1 cellular context compared by ENCODE assay signal in genomic region chr2:215680605-215681598, GRCh38.
A peak's percentile ranks its signal among the peaks of the same experiment; 100 is the strongest.
TF ChIP-seq lines count a peak whose summit lies in the region.

No MANE protein-coding gene starts in this region.

TF ChIP-seq in HepG2, 621 proteins besides CTCF, POLR2A, EP300 and RAD21 (continued from another document):
- TF ChIP-seq ZBTB26 (CRISPR knock-in tag; IDR thresholded peaks at IDR 0.05; ENCODE audit: borderline replicate concordance) = no peak; the same call in 1 of the 2 replicates
- TF ChIP-seq ZNF329 (CRISPR knock-in tag; IDR thresholded peaks at IDR 0.05; ENCODE audit: low read depth) = no peak
- TF ChIP-seq ZNF460 (CRISPR knock-in tag; IDR thresholded peaks at IDR 0.05; ENCODE audit: borderline replicate concordance) = no peak; the same call in 1 of the 2 replicates
- TF ChIP-seq, protein P1, sequence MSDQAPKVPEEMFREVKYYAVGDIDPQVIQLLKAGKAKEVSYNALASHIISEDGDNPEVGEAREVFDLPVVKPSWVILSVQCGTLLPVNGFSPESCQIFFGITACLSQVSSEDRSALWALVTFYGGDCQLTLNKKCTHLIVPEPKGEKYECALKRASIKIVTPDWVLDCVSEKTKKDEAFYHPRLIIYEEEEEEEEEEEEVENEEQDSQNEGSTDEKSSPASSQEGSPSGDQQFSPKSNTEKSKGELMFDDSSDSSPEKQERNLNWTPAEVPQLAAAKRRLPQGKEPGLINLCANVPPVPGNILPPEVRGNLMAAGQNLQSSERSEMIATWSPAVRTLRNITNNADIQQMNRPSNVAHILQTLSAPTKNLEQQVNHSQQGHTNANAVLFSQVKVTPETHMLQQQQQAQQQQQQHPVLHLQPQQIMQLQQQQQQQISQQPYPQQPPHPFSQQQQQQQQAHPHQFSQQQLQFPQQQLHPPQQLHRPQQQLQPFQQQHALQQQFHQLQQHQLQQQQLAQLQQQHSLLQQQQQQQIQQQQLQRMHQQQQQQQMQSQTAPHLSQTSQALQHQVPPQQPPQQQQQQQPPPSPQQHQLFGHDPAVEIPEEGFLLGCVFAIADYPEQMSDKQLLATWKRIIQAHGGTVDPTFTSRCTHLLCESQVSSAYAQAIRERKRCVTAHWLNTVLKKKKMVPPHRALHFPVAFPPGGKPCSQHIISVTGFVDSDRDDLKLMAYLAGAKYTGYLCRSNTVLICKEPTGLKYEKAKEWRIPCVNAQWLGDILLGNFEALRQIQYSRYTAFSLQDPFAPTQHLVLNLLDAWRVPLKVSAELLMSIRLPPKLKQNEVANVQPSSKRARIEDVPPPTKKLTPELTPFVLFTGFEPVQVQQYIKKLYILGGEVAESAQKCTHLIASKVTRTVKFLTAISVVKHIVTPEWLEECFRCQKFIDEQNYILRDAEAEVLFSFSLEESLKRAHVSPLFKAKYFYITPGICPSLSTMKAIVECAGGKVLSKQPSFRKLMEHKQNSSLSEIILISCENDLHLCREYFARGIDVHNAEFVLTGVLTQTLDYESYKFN (CRISPR knock-in tag; conservative IDR thresholded peaks at IDR 0.05) = peak; percentile 99
- no peak for TF ChIP-seq RFX1 (IDR thresholded peaks at IDR 0.05)
- TF ChIP-seq, protein P2, sequence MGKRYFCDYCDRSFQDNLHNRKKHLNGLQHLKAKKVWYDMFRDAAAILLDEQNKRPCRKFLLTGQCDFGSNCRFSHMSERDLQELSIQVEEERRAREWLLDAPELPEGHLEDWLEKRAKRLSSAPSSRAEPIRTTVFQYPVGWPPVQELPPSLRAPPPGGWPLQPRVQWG (CRISPR knock-in tag; IDR thresholded peaks at IDR 0.05; ENCODE audit: borderline replicate concordance, low read depth) = no peak
- TF ChIP-seq PLRG1 (conservative IDR thresholded peaks at IDR 0.05) = no peak
- no peak for TF ChIP-seq GLI4 (CRISPR knock-in tag; IDR thresholded peaks at IDR 0.05; ENCODE audit: borderline replicate concordance)
- TF ChIP-seq, protein P3, sequence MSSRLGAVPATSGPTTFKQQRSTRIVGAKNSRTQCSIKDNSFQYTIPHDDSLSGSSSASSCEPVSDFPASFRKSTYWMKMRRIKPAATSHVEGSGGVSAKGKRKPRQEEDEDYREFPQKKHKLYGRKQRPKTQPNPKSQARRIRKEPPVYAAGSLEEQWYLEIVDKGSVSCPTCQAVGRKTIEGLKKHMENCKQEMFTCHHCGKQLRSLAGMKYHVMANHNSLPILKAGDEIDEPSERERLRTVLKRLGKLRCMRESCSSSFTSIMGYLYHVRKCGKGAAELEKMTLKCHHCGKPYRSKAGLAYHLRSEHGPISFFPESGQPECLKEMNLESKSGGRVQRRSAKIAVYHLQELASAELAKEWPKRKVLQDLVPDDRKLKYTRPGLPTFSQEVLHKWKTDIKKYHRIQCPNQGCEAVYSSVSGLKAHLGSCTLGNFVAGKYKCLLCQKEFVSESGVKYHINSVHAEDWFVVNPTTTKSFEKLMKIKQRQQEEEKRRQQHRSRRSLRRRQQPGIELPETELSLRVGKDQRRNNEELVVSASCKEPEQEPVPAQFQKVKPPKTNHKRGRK (CRISPR knock-in tag; IDR thresholded peaks at IDR 0.05) = 0 out of 2 replicates have a peak, but pooled peaks have one; percentile 13
- TF ChIP-seq ZHX2 (IDR thresholded peaks at IDR 0.05; ENCODE audit: low read depth) = peak; percentile 62
- peak; percentile 67; the same call in 1 of the 2 replicates for TF ChIP-seq ZHX2 (CRISPR knock-in tag; IDR thresholded peaks at IDR 0.05; ENCODE audit: borderline replicate concordance)
- TF ChIP-seq ZFP62 (CRISPR knock-in tag; IDR thresholded peaks at IDR 0.05) = no peak
- TF ChIP-seq, protein P4, sequence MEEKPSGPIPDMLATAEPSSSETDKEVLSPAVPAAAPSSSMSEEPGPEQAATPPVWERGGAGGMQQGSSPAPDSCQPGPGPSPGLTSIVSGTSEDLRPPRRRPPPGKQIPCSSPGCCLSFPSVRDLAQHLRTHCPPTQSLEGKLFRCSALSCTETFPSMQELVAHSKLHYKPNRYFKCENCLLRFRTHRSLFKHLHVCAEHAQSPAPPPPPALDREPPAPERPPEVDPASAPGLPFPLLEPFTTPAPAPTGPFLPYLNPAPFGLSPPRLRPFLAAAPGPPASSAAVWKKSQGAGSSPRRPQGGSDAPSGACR (CRISPR knock-in tag; IDR thresholded peaks at IDR 0.05) = peak; percentile 89; the same call in 1 of the 2 replicates
- TF ChIP-seq ZNF18 (CRISPR knock-in tag; IDR thresholded peaks at IDR 0.05; ENCODE audit: insufficient replicate concordance) = peak; percentile 80
- no peak for TF ChIP-seq SRSF1 (optimal IDR thresholded peaks at IDR 0.05; ENCODE audit: low read depth, low read length)
- no peak for TF ChIP-seq REL (CRISPR knock-in tag; conservative IDR thresholded peaks at IDR 0.05)
- TF ChIP-seq EED (CRISPR knock-in tag; IDR thresholded peaks at IDR 0.05) = no peak
- TF ChIP-seq RNF219 (CRISPR knock-in tag; IDR thresholded peaks at IDR 0.05) = peak; percentile 97; the same call in 1 of the 2 replicates
- TF ChIP-seq DMAP1 (CRISPR knock-in tag; IDR thresholded peaks at IDR 0.05) = peak; percentile 44; the same call in 1 of the 2 replicates
- TF ChIP-seq NFIB (CRISPR knock-in tag; IDR thresholded peaks at IDR 0.05; ENCODE audit: borderline replicate concordance) = no peak
- TF ChIP-seq ZNF143 (CRISPR knock-in tag; IDR thresholded peaks at IDR 0.05) = no peak
- no peak for TF ChIP-seq ZNF530 (CRISPR knock-in tag; IDR thresholded peaks at IDR 0.05; ENCODE audit: low read depth)
- TF ChIP-seq SCMH1 (CRISPR knock-in tag; IDR thresholded peaks at IDR 0.05; ENCODE audit: borderline replicate concordance) = no peak
